Comparison of ENCODE assay signal across 8 cellular contexts in the genomic region with DNA sequence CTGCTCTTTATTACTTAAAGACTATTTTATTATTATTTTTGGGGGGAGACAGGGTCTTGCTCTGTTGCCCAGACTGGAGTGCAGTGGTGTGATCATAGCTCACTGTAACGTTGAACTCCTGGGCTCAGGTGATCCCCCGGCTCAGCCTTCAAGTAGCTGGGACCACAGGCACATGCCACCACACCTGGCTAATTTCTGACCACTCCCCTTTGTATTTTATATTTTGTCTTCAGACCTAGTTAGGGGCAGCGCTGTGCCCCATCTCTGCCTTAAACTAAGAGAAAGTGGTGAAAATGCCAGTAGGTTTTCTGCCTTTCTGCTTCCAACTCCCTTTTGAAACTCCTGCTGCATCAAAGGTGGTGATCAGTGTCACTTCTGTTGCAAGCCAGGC.
DNase-seq lines count a peak whose midpoint lies in the region; ATAC-seq and TF ChIP-seq lines count a peak whose summit lies in the region.

No MANE protein-coding gene starts in this region.

- ATAC-seq in CD4-positive, CD25-positive, alpha-beta regulatory T cell (ENCODE audit: low read depth in 2 of 2) = no peak
- ATAC-seq in HG02973 (IDR thresholded peaks at IDR 0.05; ENCODE audit: unreplicated experiment) = no peak

- intact Hi-C loops in prostate gland (cut with DNase I) = loop anchor here (2.0 kb wide), 1 partner anchor 1178 kb away; no protein-coding TSS in a partner anchor

- no peaks in the 10 kb centered on the region for H3K9me3 ChIP-seq in CD4-positive, CD25-positive, alpha-beta regulatory T cell (ENCODE audit: control insufficient read depth in 2 of 2, low read length in 2 of 2)
- H3K9me3 ChIP-seq in KOPT-K1 (ENCODE audit: insufficient read depth, low read length, poor library complexity, severe bottlenecking) (no peaks in the 10 kb centered on the region), prostate gland (no peaks in the 10 kb centered on the region)

- peaks cover 41% of the 10 kb centered on the region for H3K36me3 ChIP-seq in CD4-positive, CD25-positive, alpha-beta regulatory T cell (ENCODE audit: control insufficient read depth, insufficient read depth, low read length)
- H3K36me3 ChIP-seq in KOPT-K1 (ENCODE audit: insufficient read depth, low read length) (peaks cover 40% of the 10 kb centered on the region), prostate gland (no peaks in the 10 kb centered on the region)

- peaks cover 11% of the 10 kb centered on the region for H3K27me3 Mint-ChIP-seq in CD4-positive, CD25-positive, alpha-beta regulatory T cell

- H3K4me3 Mint-ChIP-seq in CD4-positive, CD25-positive, alpha-beta regulatory T cell = peak overlapping the region in 3 of 4 donors; percentile 72 to 85 (median 82)

- H3K4me1 Mint-ChIP-seq in CD4-positive, CD25-positive, alpha-beta regulatory T cell = peaks cover 13 to 36% (median 15%) of the 10 kb centered on the region in 4 donors

- H3K4me3 ChIP-seq in CD4-positive, CD25-positive, alpha-beta regulatory T cell (ENCODE audit: low read depth, low read length) = no peak overlapping the region
- no peak overlapping the region for H3K4me3 ChIP-seq in prostate gland

- H3K9me3 Mint-ChIP-seq in CD4-positive, CD25-positive, alpha-beta regulatory T cell = peaks cover 0 to 4% (median 0%) of the 10 kb centered on the region in 7 donors

- peaks cover 20% of the 10 kb centered on the region for H3K4me1 ChIP-seq in CD4-positive, CD25-positive, alpha-beta regulatory T cell (ENCODE audit: control insufficient read depth, insufficient read depth, low read length, poor library complexity, severe bottlenecking)
- H3K4me1 ChIP-seq in prostate gland (replicated peaks) = peaks cover 6% of the 10 kb centered on the region

- no peak overlapping the region for H3K27ac ChIP-seq in CD4-positive, CD25-positive, alpha-beta regulatory T cell (ENCODE audit: insufficient read depth, low read length, poor library complexity, severe bottlenecking)
- H3K27ac ChIP-seq in KOPT-K1 (ENCODE audit: low read depth, low read length, poor library complexity, severe bottlenecking) = peak overlapping the region; percentile 94
- peak overlapping the region; percentile 81 for H3K27ac ChIP-seq in cingulate gyrus (ENCODE audit: low read depth, low read length)
- H3K27ac ChIP-seq in prostate gland = peak overlapping the region; percentile 54 to 67

- peak overlapping the region in 1 of 3 donors; percentile 82 for H3K27ac Mint-ChIP-seq in CD4-positive, CD25-positive, alpha-beta regulatory T cell

- WGBS in prostate gland = 74% methylated on average over 3 of the region's 3 CpGs

- no peak for DNase-seq in CD4-positive, CD25-positive, alpha-beta regulatory T cell
- DNase-seq in prostate gland (ENCODE audit: low spot score) (no peak), UCSD-AML1 (lab: John Stamatoyannopoulos, UW; ENCODE audit: unreplicated experiment) (no peak), CD1c-positive myeloid dendritic cell (ENCODE audit: extremely low spot score) (no peak), activated gamma-delta T cell treated with Interleukin-2 at 50 U/mL for 16 hours (no peak)

- no peaks in the 10 kb centered on the region for H3K27me3 ChIP-seq in CD4-positive, CD25-positive, alpha-beta regulatory T cell (ENCODE audit: control insufficient read depth, insufficient read depth, low read length)
- no peaks in the 10 kb centered on the region for H3K27me3 ChIP-seq in prostate gland (replicated peaks; ENCODE audit: insufficient read depth)

- TF ChIP-seq CTCF in prostate gland (IDR thresholded peaks at IDR 0.05) = no peak

- H3K36me3 Mint-ChIP-seq in CD4-positive, CD25-positive, alpha-beta regulatory T cell = peaks cover 27% of the 10 kb centered on the region

- no peak for TF ChIP-seq POLR2A in prostate gland (IDR thresholded peaks at IDR 0.05)
